Comparison of ENCODE assay signal across 27 cellular contexts in genomic region chr18:24460388-24460787, GRCh38. TPM values are rescaled to one million over a fixed set of nuclear protein-coding genes. Genes with fewer than 3 reads are reported as not detected.
DNase-seq lines count a peak whose midpoint lies in the region; ATAC-seq and TF ChIP-seq lines count a peak whose summit lies in the region.
"Had no signal": no experiment of that assay in that cellular context is flagged by ENCODE, and none has a peak within 500 bp of the region (broad histone marks: within the 10 kb centered on the region; RNA-seq: fewer than 3 reads in every experiment).

Gene HRH4 (plus strand): TSS chr18:24460637. CDS start chr18:24460729, 92 bp downstream.

- intact Hi-C loops in CD14-positive monocyte (cut with micrococcal nuclease) = no loop called here
- intact Hi-C loops in activated T-helper 2 cell treated with anti-CD3 and anti-CD28 coated beads, Interferon-gamma antibody, Interleukin-2, Interleukin-4, amounts not matched to agents 10 μg/mL and 5 μg/mL and 100 μg/mL, durations not matched to agents 14 hours and 24 hours and 36 hours (cut with micrococcal nuclease) = loop anchor here (1.0 to 10.0 kb wide), 3 partner anchors 16 to 214 kb away; no protein-coding TSS in a partner anchor
- intact Hi-C loops in naive thymus-derived CD4-positive, alpha-beta T cell (cut with micrococcal nuclease) = no loop called here

- POLR2A ChIA-PET in naive thymus-derived CD4-positive, alpha-beta T cell (lab: Charles Lee) = no interaction called here

- H3K27me3 Mint-ChIP-seq in CD14-positive monocyte (ENCODE audit: low read depth in 3 of 3) = peaks cover 0 to 2% (median 0%) of the 10 kb centered on the region in 3 donors
- peaks cover 6% of the 10 kb centered on the region for H3K27me3 Mint-ChIP-seq in CD4-positive, CD25-positive, alpha-beta regulatory T cell
- peaks cover 21% of the 10 kb centered on the region for H3K27me3 Mint-ChIP-seq in activated T-helper 2 cell treated with anti-CD3 and anti-CD28 coated beads, Interferon-gamma antibody, Interleukin-2, Interleukin-4, amounts not matched to agents 10 μg/mL and 5 μg/mL and 100 μg/mL, durations not matched to agents 14 hours and 24 hours and 36 hours (ENCODE audit: low read depth)
- peaks cover 0 to 6% (median 4%) of the 10 kb centered on the region in 5 donors for H3K27me3 Mint-ChIP-seq in naive thymus-derived CD4-positive, alpha-beta T cell
- H3K27me3 Mint-ChIP-seq: type B pancreatic cell had no signal

- peak within 1 kb of the TSS in 1 of 2 donors; percentile 7 for H3K4me3 Mint-ChIP-seq in CD14-positive monocyte
- peak within 1 kb of the TSS; percentile 21 to 76 (median 34) for H3K4me3 Mint-ChIP-seq in CD4-positive, CD25-positive, alpha-beta regulatory T cell
- H3K4me3 Mint-ChIP-seq in activated T-helper 2 cell treated with anti-CD3 and anti-CD28 coated beads, Interferon-gamma antibody, Interleukin-2, Interleukin-4, amounts not matched to agents 10 μg/mL and 5 μg/mL and 100 μg/mL, durations not matched to agents 14 hours and 24 hours and 36 hours (ENCODE audit: low read depth) = peak within 1 kb of the TSS; percentile 51
- H3K4me3 Mint-ChIP-seq in naive thymus-derived CD4-positive, alpha-beta T cell = peak within 1 kb of the TSS in 1 of 10 donors; percentile 61
- H3K4me3 Mint-ChIP-seq: type B pancreatic cell had no signal

- no peak for TF ChIP-seq CTCF in CD14-positive monocyte (IDR thresholded peaks at IDR 0.05)

- DNase-seq in CD14-positive monocyte (ENCODE audit: low spot score) (no peak), NOMO-1 treated with DMSO at 0.1 percent for 48 hours (lab: John Stamatoyannopoulos, UW; ENCODE audit: unreplicated experiment) (peak; percentile 48), NCI-H1092 (lab: John Stamatoyannopoulos, UW) (no peak)
- DNase-seq in CD4-positive, CD25-positive, alpha-beta regulatory T cell = peak in 1 of 3 donors; percentile 11
- no peak for DNase-seq in activated T-helper 2 cell treated with anti-CD3 and anti-CD28 coated beads, Interferon-gamma antibody, Interleukin-2, Interleukin-4, amounts not matched to agents 10 μg/mL and 5 μg/mL and 100 μg/mL, durations not matched to agents 14 hours and 24 hours and 36 hours (ENCODE audit: low spot score)
- no peak for DNase-seq in naive thymus-derived CD4-positive, alpha-beta T cell
- DNase-seq: body of pancreas; CD8-positive, alpha-beta memory T cell; effector CD8-positive, alpha-beta T cell; foreskin keratinocyte; GOT3; mesenchymal stem cell; MM.1S; NCI-H1694; NCI-H524; NK-92 treated with Interleukin-12 subunit alpha and Interleukin-12 subunit beta, amount 100 ng/mL, for 24 hours; occipital lobe; T1000 had no signal

- peak within 1 kb of the TSS; percentile 33 for H3K4me3 ChIP-seq in CD4-positive, CD25-positive, alpha-beta regulatory T cell (ENCODE audit: low read depth, low read length)
- no peak within 1 kb of the TSS for H3K4me3 ChIP-seq in naive thymus-derived CD4-positive, alpha-beta T cell (ENCODE audit: low read length)
- H3K4me3 ChIP-seq: body of pancreas, skin epidermis had no signal

- ATAC-seq in CD4-positive, CD25-positive, alpha-beta regulatory T cell (ENCODE audit: low read depth in 2 of 2) = no peak
- no peak for ATAC-seq in naive thymus-derived CD4-positive, alpha-beta T cell
- no peak for ATAC-seq in GM21526 (IDR thresholded peaks at IDR 0.05; ENCODE audit: low FRiP score, unreplicated experiment)
- ATAC-seq: activated CD4-positive, CD25-positive, alpha-beta regulatory T cell treated with anti-CD3 and anti-CD28 coated beads, Interleukin-2, amount 50 U/mL, for 24 hours; body of pancreas; esophagus mucosa; foreskin keratinocyte had no signal

- CTCF ChIA-PET in naive thymus-derived CD4-positive, alpha-beta T cell (lab: Charles Lee) = interaction anchor here (0.6 to 1.8 kb wide), 2 partner anchors 28 to 489 kb away, joined by 3 to 7 read pairs; no protein-coding TSS in a partner anchor

- peaks cover 39% of the 10 kb centered on the region for H3K4me1 Mint-ChIP-seq in CD14-positive monocyte
- peaks cover 3 to 18% (median 10%) of the 10 kb centered on the region in 4 donors for H3K4me1 Mint-ChIP-seq in CD4-positive, CD25-positive, alpha-beta regulatory T cell
- H3K4me1 Mint-ChIP-seq in activated T-helper 2 cell treated with anti-CD3 and anti-CD28 coated beads, Interferon-gamma antibody, Interleukin-2, Interleukin-4, amounts not matched to agents 10 μg/mL and 5 μg/mL and 100 μg/mL, durations not matched to agents 14 hours and 24 hours and 36 hours (ENCODE audit: low read depth) = peaks cover 51% of the 10 kb centered on the region
- peaks cover 0 to 27% (median 0%) of the 10 kb centered on the region in 7 donors for H3K4me1 Mint-ChIP-seq in naive thymus-derived CD4-positive, alpha-beta T cell

- peak within 1 kb of the TSS in 4 of 7 donors; percentile 27 to 76 (median 70) for H3K27ac Mint-ChIP-seq in CD14-positive monocyte
- H3K27ac Mint-ChIP-seq in CD4-positive, CD25-positive, alpha-beta regulatory T cell = peak within 1 kb of the TSS in 1 of 3 donors; percentile 20
- no peak within 1 kb of the TSS for H3K27ac Mint-ChIP-seq in activated T-helper 2 cell treated with anti-CD3 and anti-CD28 coated beads, Interferon-gamma antibody, Interleukin-2, Interleukin-4, amounts not matched to agents 10 μg/mL and 5 μg/mL and 100 μg/mL, durations not matched to agents 14 hours and 24 hours and 36 hours
- no peak within 1 kb of the TSS for H3K27ac Mint-ChIP-seq in naive thymus-derived CD4-positive, alpha-beta T cell
- H3K27ac Mint-ChIP-seq: type B pancreatic cell had no signal

- no peaks in the 10 kb centered on the region for H3K36me3 Mint-ChIP-seq in CD14-positive monocyte
- peaks cover 2% of the 10 kb centered on the region for H3K36me3 Mint-ChIP-seq in CD4-positive, CD25-positive, alpha-beta regulatory T cell
- H3K36me3 Mint-ChIP-seq in activated T-helper 2 cell treated with anti-CD3 and anti-CD28 coated beads, Interferon-gamma antibody, Interleukin-2, Interleukin-4, amounts not matched to agents 10 μg/mL and 5 μg/mL and 100 μg/mL, durations not matched to agents 14 hours and 24 hours and 36 hours (ENCODE audit: low read depth) = peaks cover 14% of the 10 kb centered on the region
- peaks cover 0 to 7% (median 4%) of the 10 kb centered on the region in 5 donors for H3K36me3 Mint-ChIP-seq in naive thymus-derived CD4-positive, alpha-beta T cell

- no peaks in the 10 kb centered on the region for H3K9me3 ChIP-seq in CD4-positive, CD25-positive, alpha-beta regulatory T cell (ENCODE audit: control insufficient read depth in 2 of 2, low read length in 2 of 2)
- no peaks in the 10 kb centered on the region for H3K9me3 ChIP-seq in naive thymus-derived CD4-positive, alpha-beta T cell (ENCODE audit: control insufficient read depth in 2 of 3, low read length in 3 of 3)
- H3K9me3 ChIP-seq: body of pancreas had no signal

- H3K27ac ChIP-seq in CD4-positive, CD25-positive, alpha-beta regulatory T cell (ENCODE audit: insufficient read depth, low read length, poor library complexity, severe bottlenecking) = no peak within 1 kb of the TSS
- H3K27ac ChIP-seq in naive thymus-derived CD4-positive, alpha-beta T cell (ENCODE audit: low read depth, low read length) = no peak within 1 kb of the TSS
- H3K27ac ChIP-seq: body of pancreas, foreskin keratinocyte had no signal

- no peaks in the 10 kb centered on the region for H3K27me3 ChIP-seq in CD4-positive, CD25-positive, alpha-beta regulatory T cell (ENCODE audit: control insufficient read depth, insufficient read depth, low read length)
- H3K27me3 ChIP-seq in naive thymus-derived CD4-positive, alpha-beta T cell (ENCODE audit: control insufficient read depth in 2 of 2, insufficient read depth in 2 of 2, low read length in 2 of 2) = no peaks in the 10 kb centered on the region
- H3K27me3 ChIP-seq: body of pancreas, foreskin keratinocyte had no signal

- H3K4me1 ChIP-seq in CD4-positive, CD25-positive, alpha-beta regulatory T cell (ENCODE audit: control insufficient read depth, insufficient read depth, low read length, poor library complexity, severe bottlenecking) = peaks cover 9% of the 10 kb centered on the region
- H3K4me1 ChIP-seq in naive thymus-derived CD4-positive, alpha-beta T cell (ENCODE audit: control insufficient read depth in 2 of 2, insufficient read depth in 2 of 2, low read length in 2 of 2) = no peaks in the 10 kb centered on the region
- H3K4me1 ChIP-seq: body of pancreas, foreskin keratinocyte had no signal

- no peaks in the 10 kb centered on the region for H3K36me3 ChIP-seq in CD4-positive, CD25-positive, alpha-beta regulatory T cell (ENCODE audit: control insufficient read depth, insufficient read depth, low read length)
- H3K36me3 ChIP-seq in naive thymus-derived CD4-positive, alpha-beta T cell (ENCODE audit: control insufficient read depth in 2 of 3, insufficient read depth in 3 of 3, low read length in 3 of 3) = no peaks in the 10 kb centered on the region

- H3K9me3 Mint-ChIP-seq in CD14-positive monocyte = peaks cover 9 to 23% (median 13%) of the 10 kb centered on the region in 7 donors
- peaks cover 0 to 4% (median 0%) of the 10 kb centered on the region in 7 donors for H3K9me3 Mint-ChIP-seq in CD4-positive, CD25-positive, alpha-beta regulatory T cell
- peaks cover 15% of the 10 kb centered on the region for H3K9me3 Mint-ChIP-seq in activated T-helper 2 cell treated with anti-CD3 and anti-CD28 coated beads, Interferon-gamma antibody, Interleukin-2, Interleukin-4, amounts not matched to agents 10 μg/mL and 5 μg/mL and 100 μg/mL, durations not matched to agents 14 hours and 24 hours and 36 hours
- peaks cover 0 to 6% (median 0%) of the 10 kb centered on the region in 11 donors for H3K9me3 Mint-ChIP-seq in naive thymus-derived CD4-positive, alpha-beta T cell
- H3K9me3 Mint-ChIP-seq: CD8-positive, alpha-beta memory T cell; type B pancreatic cell had no signal

RNA-seq across cellular contexts. Expression of gene HRH4, which starts in this region (rescaled TPM):
- under 1 TPM in 1 of 2 donors, not detected in 1; 0.10 TPM for polyA plus RNA-seq in CD14-positive monocyte
- 0.39 TPM for total RNA-seq in CD4-positive, CD25-positive, alpha-beta regulatory T cell
- polyA plus RNA-seq in CD4-positive, CD25-positive, alpha-beta regulatory T cell = 1 to 10 TPM in 2 of 4 donors, under 1 TPM in 2; 0.18 to 1.5 (median 1.1) TPM
- total RNA-seq in activated T-helper 2 cell treated with anti-CD3 and anti-CD28 coated beads, Interferon-gamma antibody, Interleukin-2, Interleukin-4, amounts not matched to agents 10 μg/mL and 5 μg/mL and 100 μg/mL, durations not matched to agents 14 hours and 24 hours and 36 hours = 0.16 and 0.21 TPM in 2 replicates
- total RNA-seq in naive thymus-derived CD4-positive, alpha-beta T cell = 1 to 10 TPM in 1 of 5 experiments, under 1 TPM in 3, not detected in 1; 0.19 to 3.7 (median 0.47) TPM
- polyA plus RNA-seq in naive thymus-derived CD4-positive, alpha-beta T cell = not detected
- total RNA-seq: body of pancreas; CD8-positive, alpha-beta memory T cell; chondrocyte; G401; HT-29; occipital lobe; RPMI7951 had no signal
- polyA plus RNA-seq: CD8-positive, alpha-beta memory T cell; foreskin keratinocyte had no signal

Comparison
In these comparisons a context has a peak if more than half of its experiments do, and no peak if none do; other contexts are left out.
1. H3K27ac Mint-ChIP-seq: peak in CD14-positive monocyte (4 of 7); none in activated T-helper 2 cell treated with anti-CD3 and anti-CD28 coated beads, Interferon-gamma antibody, Interleukin-2, Interleukin-4, amounts not matched to agents 10 μg/mL and 5 μg/mL and 100 μg/mL, durations not matched to agents 14 hours and 24 hours and 36 hours (single experiment) and naive thymus-derived CD4-positive, alpha-beta T cell (0 of 9).